12 cellular contexts compared by ENCODE assay signal in the genomic region with DNA sequence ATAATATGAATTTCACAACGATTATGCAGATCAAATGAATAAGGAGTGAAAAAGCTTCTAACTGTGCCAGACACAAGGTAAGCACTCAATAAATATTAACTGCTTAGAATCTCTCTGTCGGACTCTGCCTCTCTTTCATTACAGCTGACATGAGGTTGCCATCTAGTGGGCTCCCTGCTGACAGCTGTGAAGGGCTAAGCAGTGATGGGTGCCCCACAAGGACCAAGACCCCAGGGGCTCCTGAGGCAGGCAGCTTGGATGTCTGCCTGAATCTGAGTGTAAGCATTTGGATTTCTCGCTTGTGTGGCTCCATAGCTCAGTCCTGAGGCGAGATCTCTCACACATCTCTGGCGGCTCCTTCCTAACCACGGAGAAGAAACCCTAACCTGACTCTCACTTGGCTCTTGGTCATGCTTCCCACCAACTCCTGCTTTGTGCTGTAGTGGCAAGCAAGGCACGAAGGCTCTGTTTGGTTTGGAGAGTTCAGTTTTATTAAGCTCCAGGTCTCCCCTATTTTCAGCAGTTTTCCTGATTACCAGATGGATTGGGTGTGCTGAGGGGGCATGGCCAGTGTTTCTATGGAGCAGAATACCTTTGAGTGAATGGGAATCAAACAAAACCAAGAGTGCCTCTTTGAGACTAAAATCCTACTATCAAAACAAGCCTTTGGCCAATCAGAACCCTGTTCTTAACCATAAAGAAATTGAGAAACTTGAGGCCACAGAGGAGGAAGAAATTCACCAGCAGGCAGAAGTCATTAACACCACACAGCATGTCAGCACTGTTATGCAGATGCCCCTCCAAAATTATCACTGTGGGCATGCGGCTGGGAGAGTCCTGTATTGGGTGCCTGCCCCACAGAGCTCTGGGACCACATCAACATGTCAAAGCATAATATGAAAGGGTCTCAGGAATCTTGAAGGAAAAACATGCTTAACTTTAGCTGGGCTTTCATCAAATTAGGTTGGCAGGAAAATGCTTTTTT.
DNase-seq lines count a peak whose midpoint lies in the region; ATAC-seq and TF ChIP-seq lines count a peak whose summit lies in the region.
"Had no signal": no experiment of that assay in that cellular context is flagged by ENCODE, and none has a peak within 500 bp of the region (broad histone marks: within the 10 kb centered on the region; RNA-seq: fewer than 3 reads in every experiment).

No MANE protein-coding gene starts in this region.

- no peak for ATAC-seq in activated CD4-positive, alpha-beta T cell treated with anti-CD3 and anti-CD28 coated beads for 36 hours
- ATAC-seq in HG02973 (IDR thresholded peaks at IDR 0.05; ENCODE audit: unreplicated experiment), result no peak
- no peak for ATAC-seq in psoas muscle
- ATAC-seq in GM19328 (IDR thresholded peaks at IDR 0.05; ENCODE audit: unreplicated experiment), result no peak

- H2BK20ac ChIP-seq in H9 (ENCODE audit: low read depth, low read length, poor library complexity, severe bottlenecking), result no peak overlapping the region

- H3K27ac Mint-ChIP-seq in Caco-2 (ENCODE audit: unreplicated experiment) (no peak overlapping the region), H9 (peak overlapping the region; percentile 62 to 87 (median 81); a peak in 6 of 7 replicates)
- no peak overlapping the region for H3K27ac Mint-ChIP-seq in activated CD4-positive, alpha-beta T cell treated with anti-CD3 and anti-CD28 coated beads for 36 hours
- H3K27ac Mint-ChIP-seq: activated T-helper 2 cell treated with anti-CD3 and anti-CD28 coated beads, Interferon-gamma antibody, Interleukin-2, Interleukin-4, amounts not matched to agents 10 μg/mL and 5 μg/mL and 100 μg/mL, durations not matched to agents 14 hours and 24 hours and 36 hours had no signal

- no peak overlapping the region for H3K4me3 Mint-ChIP-seq in Caco-2 (ENCODE audit: unreplicated experiment)
- no peak overlapping the region; a peak in 2 of 5 replicates for H3K4me3 Mint-ChIP-seq in H9
- no peak overlapping the region for H3K4me3 Mint-ChIP-seq in activated CD4-positive, alpha-beta T cell treated with anti-CD3 and anti-CD28 coated beads for 36 hours

- no peaks in the 10 kb centered on the region for H3K23me2 ChIP-seq in H9 (ENCODE audit: insufficient read length, low read depth, low read length, poor library complexity, severe bottlenecking)

- H3T11ph ChIP-seq in H9 (ENCODE audit: low read length), result no peak overlapping the region

- H4K91ac ChIP-seq in H9 (ENCODE audit: insufficient read length, low read depth, low read length), result no peak overlapping the region

- H2BK120ac ChIP-seq in H9 (ENCODE audit: low read depth, low read length, poor library complexity, severe bottlenecking), result no peak overlapping the region

- no peaks in the 10 kb centered on the region for H3K9me3 ChIP-seq in Caco-2
- H3K9me3 ChIP-seq in H9 (ENCODE audit: control insufficient read depth, low read depth, low read length), result no peaks in the 10 kb centered on the region
- H3K9me3 ChIP-seq in WERI-Rb-1 (ENCODE audit: severe bottlenecking), result no peaks in the 10 kb centered on the region
- no peaks in the 10 kb centered on the region for H3K9me3 ChIP-seq in psoas muscle

- intact Hi-C loops in Caco-2 (cut with micrococcal nuclease; ENCODE audit: unreplicated experiment) (loop anchor here (1.0 kb wide), 4 partner anchors 153 to 294 kb away; no protein-coding TSS in a partner anchor), psoas muscle (cut with DNase I) (no loop called here)
- intact Hi-C loops in activated CD4-positive, alpha-beta T cell treated with anti-CD3 and anti-CD28 coated beads for 36 hours (cut with DNase I, micrococcal nuclease), result no loop called here

- DNase-seq in Caco-2, result peak in 1 of 2 experiments; percentile 40
- no peak for DNase-seq in H9
- DNase-seq in WERI-Rb-1, result peak; percentile 62
- DNase-seq in left kidney (ENCODE audit: low read depth, low spot score), result peak; percentile 40
- no peak for DNase-seq in activated CD4-positive, alpha-beta T cell treated with anti-CD3 and anti-CD28 coated beads for 36 hours
- no peak for DNase-seq in psoas muscle
- DNase-seq: DMS79, left cardiac atrium, NCI-H1694 treated with DMSO at 0.1 percent for 48 hours had no signal

- H3K27me3 Mint-ChIP-seq in Caco-2 (ENCODE audit: insufficient read depth, unreplicated experiment) (peaks cover 36% of the 10 kb centered on the region), H9 (ENCODE audit: low read depth) (no peaks in the 10 kb centered on the region; the same call in none of the 2 replicates)
- peaks cover 15% of the 10 kb centered on the region for H3K27me3 Mint-ChIP-seq in activated CD4-positive, alpha-beta T cell treated with anti-CD3 and anti-CD28 coated beads for 36 hours

- H3K56ac ChIP-seq in H9 (ENCODE audit: insufficient read length, low read depth, low read length), result no peak overlapping the region

- H2BK15ac ChIP-seq in H9 (ENCODE audit: low read depth, low read length), result no peak overlapping the region

- no peak overlapping the region for H2AK5ac ChIP-seq in H9 (ENCODE audit: insufficient read length, low read length)

- H3K4me2 ChIP-seq in H9 (ENCODE audit: insufficient read depth, insufficient read length, low read length), result no peak overlapping the region

- no peak overlapping the region for H3K4ac ChIP-seq in H9 (ENCODE audit: low read depth, low read length)

- POLR2A ChIA-PET in Caco-2 (lab: Charles Lee), result no interaction called here
- POLR2A ChIA-PET in activated CD4-positive, alpha-beta T cell treated with anti-CD3 and anti-CD28 coated beads for 36 hours (lab: Charles Lee), result no interaction called here

- no peaks in the 10 kb centered on the region for H3K36me3 ChIP-seq in Caco-2 (ENCODE audit: control insufficient read depth, insufficient read depth, low read length)
- H3K36me3 ChIP-seq in WERI-Rb-1, result no peaks in the 10 kb centered on the region
- H3K36me3 ChIP-seq in psoas muscle (ENCODE audit: insufficient read depth in 1 of 2, low read depth in 1 of 2), result no peaks in the 10 kb centered on the region

- H3K79me2 ChIP-seq in H9 (ENCODE audit: insufficient read depth, low read length), result no peaks in the 10 kb centered on the region

- H3K9me3 Mint-ChIP-seq in Caco-2 (ENCODE audit: unreplicated experiment) (peaks cover 7% of the 10 kb centered on the region), H9 (no peaks in the 10 kb centered on the region)
- peaks cover 2% of the 10 kb centered on the region for H3K9me3 Mint-ChIP-seq in activated CD4-positive, alpha-beta T cell treated with anti-CD3 and anti-CD28 coated beads for 36 hours (ENCODE audit: low read depth)
- H3K9me3 Mint-ChIP-seq: activated T-helper 2 cell treated with anti-CD3 and anti-CD28 coated beads, Interferon-gamma antibody, Interleukin-2, Interleukin-4, amounts not matched to agents 10 μg/mL and 5 μg/mL and 100 μg/mL, durations not matched to agents 14 hours and 24 hours and 36 hours had no signal

- H3K4me1 Mint-ChIP-seq in Caco-2 (ENCODE audit: low read depth, unreplicated experiment) (no peaks in the 10 kb centered on the region), H9 (peaks cover 65 to 70% of the 10 kb centered on the region in 2 experiments)
- H3K4me1 Mint-ChIP-seq in activated CD4-positive, alpha-beta T cell treated with anti-CD3 and anti-CD28 coated beads for 36 hours, result no peaks in the 10 kb centered on the region

- no peak overlapping the region for H3K4me3 ChIP-seq in Caco-2 (ENCODE audit: low read depth, low read length)
- no peak overlapping the region for H3K4me3 ChIP-seq in WERI-Rb-1 (ENCODE audit: low read depth, low read length)
- H3K4me3 ChIP-seq in psoas muscle, result no peak overlapping the region

- no TSS peak for BruUV-seq in Caco-2 (replicated peaks; lab: Mats Ljungman, UMichigan)

- H4K20me1 ChIP-seq in H9 (ENCODE audit: control insufficient read depth, insufficient read depth, insufficient read length), result no peaks in the 10 kb centered on the region

- H4K8ac ChIP-seq in H9 (replicated peaks; ENCODE audit: insufficient read length, low read depth, low read length), result no peak overlapping the region

- H3K79me1 ChIP-seq in H9 (ENCODE audit: insufficient read depth, low read depth, low read length, poor library complexity, severe bottlenecking), result no peaks in the 10 kb centered on the region

- H2BK12ac ChIP-seq in H9 (ENCODE audit: insufficient read length, low read depth, low read length), result no peak overlapping the region

- no peaks in the 10 kb centered on the region for H3K36me3 Mint-ChIP-seq in Caco-2 (ENCODE audit: insufficient read depth, unreplicated experiment)
- H3K36me3 Mint-ChIP-seq in H9 (ENCODE audit: insufficient read depth in 1 of 3, low read depth in 3 of 3), result peaks cover 3 to 5% (median 4%) of the 10 kb centered on the region in 3 experiments; a peak in 5 of 7 replicates
- H3K36me3 Mint-ChIP-seq in activated CD4-positive, alpha-beta T cell treated with anti-CD3 and anti-CD28 coated beads for 36 hours (ENCODE audit: low read depth), result no peaks in the 10 kb centered on the region

- H3K14ac ChIP-seq in H9 (ENCODE audit: insufficient read depth, low read length), result peak overlapping the region; percentile 4; the same call in 1 of the 2 replicates

- CTCF ChIA-PET in Caco-2 (lab: Charles Lee), result interaction anchor here (0.7 to 1.4 kb wide), 3 partner anchors 153 to 179 kb away, joined by 3 to 24 read pairs (median 5); no protein-coding TSS in a partner anchor
- CTCF ChIA-PET in activated CD4-positive, alpha-beta T cell treated with anti-CD3 and anti-CD28 coated beads for 36 hours (lab: Charles Lee), result interaction anchor here (0.7 to 1.4 kb wide), 3 partner anchors 9 to 122 kb away, joined by 3 read pairs; no protein-coding TSS in a partner anchor

- H3K27me3 ChIP-seq in Caco-2 (replicated peaks; ENCODE audit: control insufficient read depth, insufficient read depth, low read length) (no peaks in the 10 kb centered on the region), H9 (ENCODE audit: insufficient read depth, low read length) (no peaks in the 10 kb centered on the region), WERI-Rb-1 (ENCODE audit: insufficient read depth, low read depth, severe bottlenecking) (no peaks in the 10 kb centered on the region), psoas muscle (ENCODE audit: insufficient read depth in 3 of 3, low read length in 2 of 3) (peaks cover 0 to 2% (median 0%) of the 10 kb centered on the region in 3 donors)

- TF ChIP-seq CTCF in Caco-2 (IDR thresholded peaks at IDR 0.05; ENCODE audit: insufficient read depth in 1 of 2, low read depth in 1 of 2, low read length in 1 of 2, severe bottlenecking in 1 of 2, unreplicated experiment in 1 of 2), result peak; percentile 48 to 80
- no peak; the same call in 2 of the 3 replicates for TF ChIP-seq CTCF in H9 (conservative IDR thresholded peaks at IDR 0.05)
- peak; percentile 73 for TF ChIP-seq CTCF in WERI-Rb-1 (IDR thresholded peaks at IDR 0.05; ENCODE audit: low read depth, low read length)
- TF ChIP-seq CTCF in psoas muscle (IDR thresholded peaks at IDR 0.05), result no peak

- no peaks in the 10 kb centered on the region for H3K4me1 ChIP-seq in Caco-2
- H3K4me1 ChIP-seq in H9 (ENCODE audit: insufficient read depth, low read length), result peaks cover 28% of the 10 kb centered on the region; the same call in 1 of the 2 replicates
- H3K4me1 ChIP-seq in psoas muscle, result no peaks in the 10 kb centered on the region

- H2BK5ac ChIP-seq in H9 (ENCODE audit: insufficient read length, low read length), result no peak overlapping the region

- H3K18ac ChIP-seq in H9 (ENCODE audit: insufficient read length, low read depth, low read length), result no peak overlapping the region

- no peak overlapping the region for H3K9ac ChIP-seq in H9 (ENCODE audit: extremely low read depth, insufficient read length, low read length)

- H4K5ac ChIP-seq in H9 (ENCODE audit: insufficient read length, low read depth, low read length), result no peak overlapping the region

- H3K23ac ChIP-seq in H9 (ENCODE audit: insufficient read length, low read depth, low read length), result no peak overlapping the region

- H2AFZ ChIP-seq in H9 (ENCODE audit: low read length), result no peak overlapping the region

- no CpG with 5 or more reads among the region's 8 CpGs for WGBS in H9 (ENCODE audit: extremely low coverage, insufficient read length, low lambda C conversion rate)
- WGBS in psoas muscle, 3 donors, result 60 to 64% (median 62%) methylated on average over 8 of the region's 8 CpGs

- H3K27ac ChIP-seq in H9 (ENCODE audit: insufficient read length, low read depth, low read length), result peak overlapping the region; percentile 53
- H3K27ac ChIP-seq in WERI-Rb-1, result no peak overlapping the region
- no peak overlapping the region for H3K27ac ChIP-seq in psoas muscle

Comparison
In these comparisons a context has a peak if more than half of its experiments do, and no peak if none do; other contexts are left out.
1. DNase-seq: peak in WERI-Rb-1 (single experiment) and left kidney (single experiment); none in H9 (single experiment), activated CD4-positive, alpha-beta T cell treated with anti-CD3 and anti-CD28 coated beads for 36 hours (single experiment) and psoas muscle (0 of 2).
2. H3K27ac Mint-ChIP-seq: peak in H9 (3 of 3); none in Caco-2 (single experiment) and activated CD4-positive, alpha-beta T cell treated with anti-CD3 and anti-CD28 coated beads for 36 hours (single experiment).
3. CTCF ChIP-seq: peak in Caco-2 (2 of 2) and WERI-Rb-1 (single experiment); none in H9 (single experiment) and psoas muscle (single experiment).